8 cellular contexts compared by ENCODE assay signal in genomic region chr22:30920407-30920806, GRCh38. TPM values are rescaled to one million over a fixed set of nuclear protein-coding genes. Genes with fewer than 3 reads are reported as not detected.
A peak's percentile ranks its signal among the peaks of the same experiment; 100 is the strongest.
DNase-seq lines count a peak whose midpoint lies in the region; ATAC-seq and TF ChIP-seq lines count a peak whose summit lies in the region.

No MANE protein-coding gene starts in this region.

- peak; percentile 83 for TF ChIP-seq RAD21 in neural cell (conservative IDR thresholded peaks at IDR 0.05)

- H3K4me3 ChIP-seq in Peyer's patch = peak overlapping the region in 1 of 4 donors; percentile 4
- no peak overlapping the region for H3K4me3 ChIP-seq in neural cell (ENCODE audit: low read length)

- H3K9me2 ChIP-seq in neural cell (ENCODE audit: insufficient read depth, low read length) = no peaks in the 10 kb centered on the region

- peak; percentile 70 for ATAC-seq in stimulated activated naive CD8-positive, alpha-beta T cell treated with anti-CD3 and anti-CD28 coated beads, Interleukin-15, Interleukin-2, amounts not matched to agents 100 U/mL and 50 U/mL, for 24 hours
- no peak for ATAC-seq in HG02938 (IDR thresholded peaks at IDR 0.05; ENCODE audit: unreplicated experiment)

- no peak overlapping the region for H2AFZ ChIP-seq in neural cell (ENCODE audit: low read depth, low read length)

- TF ChIP-seq CTCF in Peyer's patch (IDR thresholded peaks at IDR 0.05) = peak; percentile 79 to 95 (median 85)
- peak; percentile 85 for TF ChIP-seq CTCF in neural cell (IDR thresholded peaks at IDR 0.05; ENCODE audit: poor library complexity, severe bottlenecking)

- TF ChIP-seq POLR2A in Peyer's patch (IDR thresholded peaks at IDR 0.05) = no peak

- H3K27ac ChIP-seq in Peyer's patch (no peak overlapping the region), neural cell (ENCODE audit: low read length) (no peak overlapping the region)

- H3K36me3 ChIP-seq in Peyer's patch (peaks cover 0 to 4% (median 0%) of the 10 kb centered on the region in 3 donors), neural cell (ENCODE audit: insufficient read depth, low read length) (no peaks in the 10 kb centered on the region)

- H4K20me1 ChIP-seq in neural cell (ENCODE audit: insufficient read depth) = no peaks in the 10 kb centered on the region

- no peak overlapping the region for H3K9ac ChIP-seq in neural cell (ENCODE audit: low read length)

- peaks cover 0 to 6% (median 0%) of the 10 kb centered on the region in 4 donors for H3K9me3 ChIP-seq in Peyer's patch
- peaks cover 3% of the 10 kb centered on the region for H3K9me3 ChIP-seq in neural cell (ENCODE audit: low read length)

- no peak overlapping the region for H3K4me2 ChIP-seq in neural cell (ENCODE audit: low read length)

- no peaks in the 10 kb centered on the region for H3K79me2 ChIP-seq in neural cell (replicated peaks; ENCODE audit: insufficient read depth, low read length)

- DNase-seq in CMK (ENCODE audit: low read depth) (peak; percentile 59), HS-27A (ENCODE audit: low read depth) (peak; percentile 4), Peyer's patch (peak; percentile 84 to 91 (median 87)), activated T-helper 1 cell treated with Interleukin-2 at 50 U/mL for 16 hours (ENCODE audit: low read depth) (peak; percentile 65), fibroblast of gingiva (ENCODE audit: low read depth) (peak; percentile 46)
- peak; percentile 88 for DNase-seq in stimulated activated naive CD8-positive, alpha-beta T cell treated with anti-CD3 and anti-CD28 coated beads, Interleukin-15, Interleukin-2, amounts not matched to agents 100 U/mL and 50 U/mL, for 24 hours

- peaks cover 0 to 7% (median 2%) of the 10 kb centered on the region in 4 donors for H3K4me1 ChIP-seq in Peyer's patch

- TF ChIP-seq EP300 in neural cell (conservative IDR thresholded peaks at IDR 0.05; ENCODE audit: poor library complexity, severe bottlenecking) = no peak

- H3K27me3 ChIP-seq in Peyer's patch = no peaks in the 10 kb centered on the region
- no peaks in the 10 kb centered on the region for H3K27me3 ChIP-seq in neural cell (ENCODE audit: insufficient read depth, low read depth, low read length)

- H3F3A ChIP-seq in neural cell (ENCODE audit: insufficient read depth, low read length, poor library complexity, severe bottlenecking) = no peaks in the 10 kb centered on the region

TF ChIP-seq in neural cell, 6 proteins besides CTCF, POLR2A, EP300 and RAD21:
- TF ChIP-seq EZH2 (IDR thresholded peaks at IDR 0.05; ENCODE audit: borderline replicate concordance, insufficient read depth, low read length, poor library complexity, severe bottlenecking) = no peak
- TF ChIP-seq SMC3 (conservative IDR thresholded peaks at IDR 0.05; ENCODE audit: poor library complexity) = peak; percentile 88
- TF ChIP-seq MXI1 (conservative IDR thresholded peaks at IDR 0.05; ENCODE audit: poor library complexity, severe bottlenecking) = peak; percentile 17
- no peak for TF ChIP-seq TAF1 (IDR thresholded peaks at IDR 0.05; ENCODE audit: low read depth)

RNA-seq across cellular contexts. Expression of gene MORC2, which starts 48.2 kb away (rescaled TPM):
- total RNA-seq in Peyer's patch = 10 to 100 TPM; 23.5 to 39.6 (median 29.5) TPM
- polyA plus RNA-seq in neural cell = 15.1 and 16.2 TPM in 2 replicates
- 48.2 and 49.7 TPM in 2 replicates for polyA minus RNA-seq in neural cell

RNA-seq across cellular contexts. Expression of gene TUG1, which starts 48.7 kb away (rescaled TPM):
- total RNA-seq in Peyer's patch = 100 to 1,000 TPM in 3 of 4 donors, 10 to 100 TPM in 1; 97.6 to 135 (median 109) TPM
- 73.5 and 77.9 TPM in 2 replicates for polyA plus RNA-seq in neural cell
- 129 and 154 TPM in 2 replicates for polyA minus RNA-seq in neural cell

Comparison
In these comparisons a context has a peak if more than half of its experiments do, and no peak if none do; other contexts are left out.
1. DNase-seq: peak in every context shown above with its lines; median percentile 88 in stimulated activated naive CD8-positive, alpha-beta T cell treated with anti-CD3 and anti-CD28 coated beads, Interleukin-15, Interleukin-2, amounts not matched to agents 100 U/mL and 50 U/mL, for 24 hours; 87 in Peyer's patch; 65 in activated T-helper 1 cell treated with Interleukin-2 at 50 U/mL for 16 hours; 59 in CMK; 46 in fibroblast of gingiva; 4 in HS-27A.